ENCODE assay signal across 8 cellular contexts in the genomic region with DNA sequence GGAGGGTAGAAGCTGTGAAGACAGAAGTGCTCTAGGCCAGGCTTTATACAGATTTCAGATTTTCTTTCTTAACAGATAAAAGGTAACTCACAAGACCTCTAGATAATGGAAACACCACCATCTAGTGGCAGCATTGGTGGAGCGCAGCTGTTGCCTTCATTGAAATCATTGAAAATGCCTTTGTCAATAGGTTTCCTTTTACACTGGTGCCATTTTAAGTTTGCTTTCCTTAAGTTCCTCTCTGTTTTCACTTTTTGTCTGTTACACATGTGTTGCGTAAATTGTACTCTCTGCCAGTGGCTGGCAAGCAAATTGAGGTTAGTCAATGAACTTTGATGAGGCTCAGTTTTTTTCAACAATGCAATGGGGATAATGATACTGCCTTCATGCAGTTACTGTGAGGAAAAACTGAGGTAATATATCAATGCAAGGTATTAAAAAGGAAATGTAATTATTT. TPM values are rescaled to one million over a fixed set of nuclear protein-coding genes. Genes with fewer than 3 reads are reported as not detected.
DNase-seq lines count a peak whose midpoint lies in the region; ATAC-seq and TF ChIP-seq lines count a peak whose summit lies in the region.

No MANE protein-coding gene starts in this region.

- WGBS in trophoblast cell (ENCODE audit: extremely low coverage, insufficient coverage, insufficient read length), result no CpG with 5 or more reads among the region's 2 CpGs
- whole genome bisulfite sequencing in upper lobe of left lung, 2 donors, result 4 to 7% methylated on average over 2 of the region's 2 CpGs

- H4K91ac ChIP-seq in trophoblast cell (ENCODE audit: low read depth, low read length), result no peak overlapping the region

- H3K4me3 ChIP-seq in BE2C (ENCODE audit: low read depth, low read length), result no peak overlapping the region
- H3K4me3 ChIP-seq in trophoblast cell (ENCODE audit: low read depth, low read length), result no peak overlapping the region
- no peak overlapping the region for H3K4me3 ChIP-seq in upper lobe of left lung

- H4K12ac ChIP-seq in trophoblast cell (ENCODE audit: low read depth, low read length), result no peak overlapping the region

- no peak overlapping the region for H2AK5ac ChIP-seq in trophoblast cell (ENCODE audit: low read length)

- no peak overlapping the region for H2BK12ac ChIP-seq in trophoblast cell (ENCODE audit: low read length)

- no peaks in the 10 kb centered on the region for H3K79me2 ChIP-seq in trophoblast cell (ENCODE audit: control insufficient read depth, insufficient read depth, low read length, poor library complexity)

- H3K27me3 ChIP-seq in BE2C (no peaks in the 10 kb centered on the region), trophoblast cell (ENCODE audit: insufficient read depth, low read length) (no peaks in the 10 kb centered on the region), upper lobe of left lung (no peaks in the 10 kb centered on the region)

- H3K9me3 ChIP-seq in BE2C (no peaks in the 10 kb centered on the region), trophoblast cell (ENCODE audit: insufficient read depth, low read depth, low read length) (no peaks in the 10 kb centered on the region), upper lobe of left lung (peaks cover 0 to 8% (median 0%) of the 10 kb centered on the region in 4 donors)

- ATAC-seq in GM21390 (IDR thresholded peaks at IDR 0.05; ENCODE audit: unreplicated experiment), result peak; percentile 78
- peak; percentile 65 to 87 for ATAC-seq in upper lobe of left lung (ENCODE audit: low FRiP score in 2 of 2)

- TF ChIP-seq POLR2A in upper lobe of left lung (IDR thresholded peaks at IDR 0.05), result no peak

- no peak overlapping the region for H2BK5ac ChIP-seq in trophoblast cell (ENCODE audit: low read depth, low read length, poor library complexity)

- no peak overlapping the region for H2AFZ ChIP-seq in trophoblast cell (ENCODE audit: insufficient read depth, low read length, poor library complexity)

- H3K4me1 ChIP-seq in BE2C, result no peaks in the 10 kb centered on the region
- H3K4me1 ChIP-seq in trophoblast cell (ENCODE audit: control insufficient read depth in 1 of 2, insufficient read depth in 2 of 2, low read length in 2 of 2), result no peaks in the 10 kb centered on the region
- peaks cover 0 to 3% (median 0%) of the 10 kb centered on the region in 4 donors for H3K4me1 ChIP-seq in upper lobe of left lung

- H3K36me3 ChIP-seq in BE2C, result peaks cover 2% of the 10 kb centered on the region
- no peaks in the 10 kb centered on the region for H3K36me3 ChIP-seq in trophoblast cell (ENCODE audit: control insufficient read depth in 1 of 2, insufficient read depth in 2 of 2, low read length in 2 of 2)
- H3K36me3 ChIP-seq in upper lobe of left lung, result peaks cover 0 to 7% (median 0%) of the 10 kb centered on the region in 4 donors

- no peak overlapping the region for H3K9ac ChIP-seq in trophoblast cell (ENCODE audit: low read length)

- H3K27ac ChIP-seq in trophoblast cell (ENCODE audit: low read depth, low read length) (no peak overlapping the region), upper lobe of left lung (no peak overlapping the region)

- DNase-seq in BE2C, result peak; percentile 63
- DNase-seq in NAMALWA (ENCODE audit: low spot score), result peak; percentile 89
- DNase-seq in SK-MEL-5 (ENCODE audit: low read depth, low spot score), result peak; percentile 87
- peak; percentile 53 for DNase-seq in activated gamma-delta T cell treated with anti-CD3 and anti-CD28 coated beads, Interleukin-2, amount 50 U/mL, for 16 hours (ENCODE audit: low read depth)
- peak; percentile 63 for DNase-seq in globus pallidus (ENCODE audit: low spot score)
- peak; percentile 81 to 96 for DNase-seq in trophoblast cell
- peak in 1 of 2 donors; percentile 69 for DNase-seq in upper lobe of left lung

- H3K4ac ChIP-seq in trophoblast cell (ENCODE audit: low read depth, low read length), result no peak overlapping the region

- in situ Hi-C loops in SK-MEL-5 (cut with HindIII; ENCODE audit: low pct_unique_long_range_greater_than_20kb, low sequenced_read_pairs), result no loop called here

- no peak overlapping the region for H3K23ac ChIP-seq in trophoblast cell (ENCODE audit: low read length)

- no peak overlapping the region for H3K4me2 ChIP-seq in trophoblast cell (ENCODE audit: low read length)

- H2BK120ac ChIP-seq in trophoblast cell (ENCODE audit: insufficient read depth, low read length, poor library complexity), result no peak overlapping the region

- no peaks in the 10 kb centered on the region for H3K79me1 ChIP-seq in trophoblast cell (ENCODE audit: low read length)

- TF ChIP-seq CTCF in BE2C (IDR thresholded peaks at IDR 0.05; ENCODE audit: low read depth, low read length) (peak; percentile 94), upper lobe of left lung (IDR thresholded peaks at IDR 0.05) (peak; percentile 72 to 92 (median 88))

- H4K8ac ChIP-seq in trophoblast cell (ENCODE audit: low read depth, low read length), result no peak overlapping the region

- no peak for TF ChIP-seq EP300 in upper lobe of left lung (IDR thresholded peaks at IDR 0.05)

- H3K18ac ChIP-seq in trophoblast cell (ENCODE audit: low read length), result no peak overlapping the region

- H3K14ac ChIP-seq in trophoblast cell (ENCODE audit: low read length), result no peak overlapping the region

RNA-seq across cellular contexts. Expression of a gene that starts 31.1 kb away (rescaled TPM):
- 4.5 TPM for polyA plus RNA-seq in BE2C (2012; ENCODE audit: insufficient read depth, insufficient read length, low read depth)
- 4.2 and 4.4 TPM in 2 replicates for total RNA-seq in SK-MEL-5 (2014; rRNA removed; shearing (Covaris generic))
- polyA plus RNA-seq in SK-MEL-5 (2015; cell fraction: cytosol; rRNA removed), result 17.1 and 22.3 TPM in 2 replicates
- 47.5 and 54.4 TPM in 2 replicates for polyA plus RNA-seq in SK-MEL-5 (2015; cell fraction: nucleus; rRNA removed)
- polyA plus RNA-seq in trophoblast cell (2013), result 1.00 and 1.2 TPM in 2 replicates
- total RNA-seq in upper lobe of left lung, result 10 to 100 TPM in 1 of 6 donors, 1 to 10 TPM in 5; 1.2 to 11.6 (median 2.9) TPM

RNA-seq across cellular contexts. Expression of a gene that starts 54.4 kb away (rescaled TPM):
- polyA plus RNA-seq in BE2C (2012; ENCODE audit: insufficient read depth, insufficient read length, low read depth), result 12.4 TPM
- total RNA-seq in SK-MEL-5 (2014; rRNA removed; shearing (Covaris generic)), result 66.6 and 80.8 TPM in 2 replicates
- 26.3 and 37.7 TPM in 2 replicates for polyA plus RNA-seq in SK-MEL-5 (2015; cell fraction: cytosol; rRNA removed)
- 126 and 160 TPM in 2 replicates for polyA plus RNA-seq in SK-MEL-5 (2015; cell fraction: nucleus; rRNA removed)
- 30.2 and 30.4 TPM in 2 replicates for polyA plus RNA-seq in trophoblast cell (2013)
- total RNA-seq in upper lobe of left lung, result 100 to 1,000 TPM in 2 of 6 donors, 10 to 100 TPM in 4; 32.5 to 114 (median 69.6) TPM
